8 cellular contexts compared by ENCODE assay signal in genomic region chr20:44738779-44739477, GRCh38. TPM values are rescaled to one million over a fixed set of nuclear protein-coding genes. Genes with fewer than 3 reads are reported as not detected.
DNase-seq lines count a peak whose midpoint lies in the region; ATAC-seq and TF ChIP-seq lines count a peak whose summit lies in the region.

No MANE protein-coding gene starts in this region.

- H3K79me2 ChIP-seq in SK-N-SH (ENCODE audit: insufficient read depth) = no peaks in the 10 kb centered on the region

- WGBS in SK-N-SH (ENCODE audit: low lambda C conversion rate) = 53% methylated on average over 7 of the region's 7 CpGs

- H3K9me3 ChIP-seq in MG63 (peaks cover 4% of the 10 kb centered on the region; the same call in 1 of the 2 replicates), SK-N-SH (no peaks in the 10 kb centered on the region), breast epithelium (no peaks in the 10 kb centered on the region)

- intact Hi-C loops in breast epithelium (cut with DNase I; ENCODE audit: low total_unique reads) = no loop called here

- no peak overlapping the region for H3K4me3 Mint-ChIP-seq in stimulated activated memory B cell treated with anti-CD40 and anti-IgM and Interleukin-4, amounts not matched to agents 10 μg/mL and 1 μg/mL and 100 μg/mL, for 72 hours

- no peaks in the 10 kb centered on the region for H4K20me1 ChIP-seq in SK-N-SH (ENCODE audit: insufficient read depth)

- H2AFZ ChIP-seq in SK-N-SH (ENCODE audit: low read depth) = no peak overlapping the region

- no peak overlapping the region for H3K4me2 ChIP-seq in SK-N-SH

- H3K9ac ChIP-seq in SK-N-SH = no peak overlapping the region

- ATAC-seq in stimulated activated memory B cell treated with anti-CD40 and anti-IgM and Interleukin-4, amounts not matched to agents 10 μg/mL and 1 μg/mL and 100 μg/mL, for 72 hours = peak; percentile 68
- ATAC-seq in HG03097 (IDR thresholded peaks at IDR 0.05; ENCODE audit: low FRiP score, unreplicated experiment) = no peak

- H3K27ac ChIP-seq in SK-N-SH (ENCODE audit: low read depth in 2 of 2, low read length in 1 of 2) = peak overlapping the region in 1 of 2 experiments; percentile 62; a peak in 2 of 4 replicates
- H3K27ac ChIP-seq in breast epithelium = no peak overlapping the region

- POLR2A ChIA-PET in SK-N-SH (lab: Yijun Ruan, JAX) = no interaction called here

- H3K4me1 Mint-ChIP-seq in stimulated activated memory B cell treated with anti-CD40 and anti-IgM and Interleukin-4, amounts not matched to agents 10 μg/mL and 1 μg/mL and 100 μg/mL, for 72 hours = peaks cover 11% of the 10 kb centered on the region

- H3K9me3 Mint-ChIP-seq in stimulated activated memory B cell treated with anti-CD40 and anti-IgM and Interleukin-4, amounts not matched to agents 10 μg/mL and 1 μg/mL and 100 μg/mL, for 72 hours = peaks cover 4% of the 10 kb centered on the region

- H3K4me1 ChIP-seq in SK-N-SH (ENCODE audit: control insufficient read depth in 1 of 2, insufficient read depth in 2 of 2, low read depth in 1 of 2, low read length in 1 of 2) (peaks cover 0 to 29% of the 10 kb centered on the region in 2 experiments; a peak in 2 of 4 replicates), breast epithelium (no peaks in the 10 kb centered on the region)

- H3K27me3 Mint-ChIP-seq in stimulated activated memory B cell treated with anti-CD40 and anti-IgM and Interleukin-4, amounts not matched to agents 10 μg/mL and 1 μg/mL and 100 μg/mL, for 72 hours = peaks cover 17% of the 10 kb centered on the region

- H3K9me2 ChIP-seq in SK-N-SH = no peaks in the 10 kb centered on the region

- TF ChIP-seq RAD21 in SK-N-SH (IDR thresholded peaks at IDR 0.05; ENCODE audit: low read length) = no peak

- no peak for TF ChIP-seq CTCF in SK-N-SH (IDR thresholded peaks at IDR 0.05)
- no peak for TF ChIP-seq CTCF in breast epithelium (IDR thresholded peaks at IDR 0.05)

- H3K4me3 ChIP-seq in MG63 (peak overlapping the region; percentile 8; the same call in 1 of the 2 replicates), SK-N-SH (ENCODE audit: low read depth in 2 of 2, low read length in 1 of 2) (peak overlapping the region in 1 of 2 experiments; percentile 40; a peak in 2 of 4 replicates), breast epithelium (no peak overlapping the region)

- H3K36me3 Mint-ChIP-seq in stimulated activated memory B cell treated with anti-CD40 and anti-IgM and Interleukin-4, amounts not matched to agents 10 μg/mL and 1 μg/mL and 100 μg/mL, for 72 hours = peaks cover 6% of the 10 kb centered on the region

- H3K36me3 ChIP-seq in MG63 (no peaks in the 10 kb centered on the region), SK-N-SH (replicated peaks in 1 of 2; ENCODE audit: control insufficient read depth in 1 of 2, insufficient read depth in 2 of 2, low read length in 1 of 2) (no peaks in the 10 kb centered on the region), breast epithelium (no peaks in the 10 kb centered on the region)

- no peak for TF ChIP-seq POLR2A in breast epithelium (IDR thresholded peaks at IDR 0.05)

- H3K27ac Mint-ChIP-seq in stimulated activated memory B cell treated with anti-CD40 and anti-IgM and Interleukin-4, amounts not matched to agents 10 μg/mL and 1 μg/mL and 100 μg/mL, for 72 hours = no peak overlapping the region

- TF ChIP-seq EP300 in SK-N-SH (IDR thresholded peaks at IDR 0.05; ENCODE audit: borderline replicate concordance in 1 of 2, low read depth in 1 of 2, low read length in 1 of 2) = no peak

- no peaks in the 10 kb centered on the region for H3F3A ChIP-seq in SK-N-SH (replicated peaks; ENCODE audit: insufficient read depth)

- CTCF ChIA-PET in SK-N-SH (lab: Yijun Ruan, JAX) = interaction anchor here (1.0 to 4.7 kb wide), 6 partner anchors 9 to 128 kb away, joined by 3 to 63 read pairs (median 4); no protein-coding TSS in a partner anchor

- DNase-seq in NCI-H146 (lab: John Stamatoyannopoulos, UW) (peak; percentile 57), NCI-H146 treated with DMSO at 0.1 percent for 48 hours (lab: John Stamatoyannopoulos, UW; ENCODE audit: unreplicated experiment) (no peak), MG63 (peak; percentile 75), SK-N-SH (peak; percentile 88), breast epithelium (ENCODE audit: low spot score in 2 of 2) (peak; percentile 70 to 81), iPS-NIHi7 (ENCODE audit: extremely low spot score) (peak; percentile 90)

- H3K27me3 ChIP-seq in MG63 (no peaks in the 10 kb centered on the region), SK-N-SH (ENCODE audit: insufficient read depth) (peaks cover 8% of the 10 kb centered on the region; the same call in 1 of the 2 replicates), breast epithelium (no peaks in the 10 kb centered on the region)

TF ChIP-seq in SK-N-SH, 30 proteins besides CTCF, POLR2A, EP300 and RAD21:
- TF ChIP-seq GABPA (IDR thresholded peaks at IDR 0.05; ENCODE audit: low read depth) (peak; percentile 21; the same call in 1 of the 2 replicates), MXI1 (IDR thresholded peaks at IDR 0.05; ENCODE audit: low read depth, low read length) (peak; percentile 46; the same call in 1 of the 2 replicates), USF2 (IDR thresholded peaks at IDR 0.05; ENCODE audit: borderline replicate concordance, low read depth, low read length) (peak; percentile 73), ELF1 (IDR thresholded peaks at IDR 0.05) (peak; percentile 82), FOSL2 (IDR thresholded peaks at IDR 0.05; ENCODE audit: borderline replicate concordance, low read depth) (no peak), FOXJ3 (CRISPR knock-in tag; IDR thresholded peaks at IDR 0.05) (no peak), EZH2phosphoT487 (IDR thresholded peaks at IDR 0.05; ENCODE audit: borderline replicate concordance, low read depth) (no peak)
- TF ChIP-seq, protein P1, sequence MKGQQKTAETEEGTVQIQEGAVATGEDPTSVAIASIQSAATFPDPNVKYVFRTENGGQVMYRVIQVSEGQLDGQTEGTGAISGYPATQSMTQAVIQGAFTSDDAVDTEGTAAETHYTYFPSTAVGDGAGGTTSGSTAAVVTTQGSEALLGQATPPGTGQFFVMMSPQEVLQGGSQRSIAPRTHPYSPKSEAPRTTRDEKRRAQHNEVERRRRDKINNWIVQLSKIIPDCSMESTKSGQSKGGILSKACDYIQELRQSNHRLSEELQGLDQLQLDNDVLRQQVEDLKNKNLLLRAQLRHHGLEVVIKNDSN (IDR thresholded peaks at IDR 0.05; ENCODE audit: borderline replicate concordance, low read depth) = peak; percentile 95
- TF ChIP-seq, protein P2, sequence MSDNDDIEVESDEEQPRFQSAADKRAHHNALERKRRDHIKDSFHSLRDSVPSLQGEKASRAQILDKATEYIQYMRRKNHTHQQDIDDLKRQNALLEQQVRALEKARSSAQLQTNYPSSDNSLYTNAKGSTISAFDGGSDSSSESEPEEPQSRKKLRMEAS (IDR thresholded peaks at IDR 0.05; ENCODE audit: low read depth) = no peak
- TF ChIP-seq, protein P3, sequence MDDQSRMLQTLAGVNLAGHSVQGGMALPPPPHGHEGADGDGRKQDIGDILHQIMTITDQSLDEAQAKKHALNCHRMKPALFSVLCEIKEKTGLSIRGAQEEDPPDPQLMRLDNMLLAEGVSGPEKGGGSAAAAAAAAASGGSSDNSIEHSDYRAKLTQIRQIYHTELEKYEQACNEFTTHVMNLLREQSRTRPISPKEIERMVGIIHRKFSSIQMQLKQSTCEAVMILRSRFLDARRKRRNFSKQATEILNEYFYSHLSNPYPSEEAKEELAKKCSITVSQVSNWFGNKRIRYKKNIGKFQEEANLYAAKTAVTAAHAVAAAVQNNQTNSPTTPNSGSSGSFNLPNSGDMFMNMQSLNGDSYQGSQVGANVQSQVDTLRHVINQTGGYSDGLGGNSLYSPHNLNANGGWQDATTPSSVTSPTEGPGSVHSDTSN (IDR thresholded peaks at IDR 0.05) = no peak

RNA-seq across cellular contexts. Expression of gene KCNK15, which starts 6.7 kb away (rescaled TPM):
- not detected in 2 replicates for total RNA-seq in MG63 (2014; rRNA removed; shearing (Covaris generic); ENCODE audit: low replicate concordance)
- 0.02 and 0.10 TPM in 2 replicates for polyA plus RNA-seq in SK-N-SH (2012; rRNA removed)
- polyA plus RNA-seq in SK-N-SH (2012; cell fraction: cytosol; rRNA removed) = 0.01 TPM in 2 replicates
- 0.05 and 0.08 TPM in 2 replicates for polyA plus RNA-seq in SK-N-SH (2012; cell fraction: nucleus; rRNA removed)
- total RNA-seq in breast epithelium = 1 to 10 TPM; 5.0 to 7.3 (median 5.6) TPM

RNA-seq across cellular contexts. Expression of gene CCN5, which starts 23.8 kb away (rescaled TPM):
- 0.07 TPM in 1 of 2 replicates, not detected in the other for total RNA-seq in MG63 (2014; rRNA removed; shearing (Covaris generic); ENCODE audit: low replicate concordance)
- 0.05 TPM in 2 replicates for polyA plus RNA-seq in SK-N-SH (2012; rRNA removed)
- polyA plus RNA-seq in SK-N-SH (2012; cell fraction: cytosol; rRNA removed) = 0.08 and 0.17 TPM in 2 replicates
- polyA plus RNA-seq in SK-N-SH (2012; cell fraction: nucleus; rRNA removed) = 0.20 and 0.25 TPM in 2 replicates
- total RNA-seq in breast epithelium = 1,000 to 10,000 TPM in 1 of 3 donors, 10 to 100 TPM in 2; 16.1 to 1,283 (median 39.0) TPM

Comparison
In these comparisons a context has a peak if more than half of its experiments do, and no peak if none do; other contexts are left out.
1. RNA of gene CCN5, which starts 23.8 kb away (total RNA-seq): 16.1 to 1,283 TPM in breast epithelium; 0.07 TPM in MG63; every median in the first group is over 10 times any median in the second.